Comparison of ENCODE assay signal across 8 cellular contexts in genomic region chr12:47772094-47772660, GRCh38. TPM values are rescaled to one million over a fixed set of nuclear protein-coding genes. Genes with fewer than 3 reads are reported as not detected.
A peak's percentile ranks its signal among the peaks of the same experiment; 100 is the strongest.
DNase-seq lines count a peak whose midpoint lies in the region; ATAC-seq, FAIRE-seq and TF ChIP-seq lines count a peak whose summit lies in the region.

No MANE protein-coding gene starts in this region.

- peaks cover 3% of the 10 kb centered on the region for H4K20me1 ChIP-seq in H9 (ENCODE audit: control insufficient read depth, insufficient read depth, insufficient read length)
- no peaks in the 10 kb centered on the region for H4K20me1 ChIP-seq in endothelial cell of umbilical vein (replicated peaks; ENCODE audit: control insufficient read depth, extremely low read depth, insufficient read depth, low read length)

- H3K27ac Mint-ChIP-seq in H9 = peak overlapping the region in 1 of 3 experiments; percentile 27; a peak in 2 of 7 replicates
- H3K27ac Mint-ChIP-seq in progenitor cell of endocrine pancreas = peak overlapping the region; percentile 86

- H3K18ac ChIP-seq in H9 (ENCODE audit: insufficient read length, low read depth, low read length) = no peak overlapping the region

- TF ChIP-seq CTCF in H9 (conservative IDR thresholded peaks at IDR 0.05) = no peak
- TF ChIP-seq CTCF in RWPE1 (conservative IDR thresholded peaks at IDR 0.05; ENCODE audit: low read depth) = no peak
- no peak for TF ChIP-seq CTCF in endothelial cell of umbilical vein (IDR thresholded peaks at IDR 0.05; ENCODE audit: extremely low read depth in 1 of 2, insufficient read depth in 1 of 2, low read depth in 1 of 2, low read length in 2 of 2)
- TF ChIP-seq CTCF in progenitor cell of endocrine pancreas (IDR thresholded peaks at IDR 0.05; ENCODE audit: unreplicated experiment) = no peak
- TF ChIP-seq CTCF in vagina (IDR thresholded peaks at IDR 0.05) = no peak

- no TSS peak for BruUV-seq in endothelial cell of umbilical vein (replicated peaks; lab: Mats Ljungman, UMichigan)

- no peaks in the 10 kb centered on the region for H3K79me2 ChIP-seq in H9 (ENCODE audit: insufficient read depth, low read length)
- H3K79me2 ChIP-seq in endothelial cell of umbilical vein (ENCODE audit: control insufficient read depth, insufficient read depth, low read length) = no peaks in the 10 kb centered on the region

- dilution Hi-C loops in endothelial cell of umbilical vein (cut with MboI; ENCODE audit: extremely low pct_ligation_motif_present, low sequenced_read_pairs) = no loop called here

- intact Hi-C loops in endothelial cell of umbilical vein (cut with micrococcal nuclease) (loop anchor here (2.0 kb wide), 1 partner anchor 121 kb away; no protein-coding TSS in a partner anchor), vagina (cut with DNase I) (no loop called here)

- H3K4ac ChIP-seq in H9 (ENCODE audit: low read depth, low read length) = no peak overlapping the region

- no peak overlapping the region for H4K91ac ChIP-seq in H9 (ENCODE audit: insufficient read length, low read depth, low read length)

- no peaks in the 10 kb centered on the region for H3K79me1 ChIP-seq in H9 (ENCODE audit: insufficient read depth, low read depth, low read length, poor library complexity, severe bottlenecking)

- CTCF ChIA-PET in RWPE1 (lab: Yijun Ruan, JAX) = interaction anchor here (0.5 to 11.5 kb wide), 10 partner anchors 9 to 98 kb away, joined by 3 to 167 read pairs (median 5); partner anchors contain the start of gene RAPGEF3
- CTCF ChIA-PET in endothelial cell of umbilical vein (lab: Charles Lee) = interaction anchor here (0.6 to 10.1 kb wide), 20 partner anchors 9 to 174 kb away, joined by 3 to 385 read pairs (median 3); partner anchors contain the start of gene RAPGEF3

- ATAC-seq in HG03175 (IDR thresholded peaks at IDR 0.05; ENCODE audit: unreplicated experiment) = no peak

- no peaks in the 10 kb centered on the region for H3K27me3 ChIP-seq in H9 (ENCODE audit: insufficient read depth, low read length)
- H3K27me3 ChIP-seq in endothelial cell of umbilical vein (ENCODE audit: control insufficient read depth in 2 of 2, insufficient read depth in 2 of 2, low read length in 2 of 2) = no peaks in the 10 kb centered on the region
- H3K27me3 ChIP-seq in vagina = no peaks in the 10 kb centered on the region

- H3T11ph ChIP-seq in H9 (ENCODE audit: low read length) = no peak overlapping the region

- H3K27me3 Mint-ChIP-seq in H9 (ENCODE audit: low read depth) = peaks cover 22% of the 10 kb centered on the region
- H3K27me3 Mint-ChIP-seq in progenitor cell of endocrine pancreas = peaks cover 8% of the 10 kb centered on the region

- H3K9me3 ChIP-seq in H9 (ENCODE audit: control insufficient read depth, low read depth, low read length) = no peaks in the 10 kb centered on the region
- no peaks in the 10 kb centered on the region for H3K9me3 ChIP-seq in endothelial cell of umbilical vein (replicated peaks; ENCODE audit: control insufficient read depth, insufficient read depth, low read length)
- no peaks in the 10 kb centered on the region for H3K9me3 ChIP-seq in vagina

- H3K4me3 ChIP-seq in endothelial cell of umbilical vein (replicated peaks in 1 of 3; ENCODE audit: insufficient read depth in 1 of 3, low read depth in 1 of 3, low read length in 3 of 3) = no peak overlapping the region
- peak overlapping the region in 1 of 2 donors; percentile 98 for H3K4me3 ChIP-seq in vagina

- peaks cover 6% of the 10 kb centered on the region for H3K23me2 ChIP-seq in H9 (ENCODE audit: insufficient read length, low read depth, low read length, poor library complexity, severe bottlenecking)

- TF ChIP-seq POLR2A in endothelial cell of umbilical vein (IDR thresholded peaks at IDR 0.05; ENCODE audit: low read depth, low read length) (no peak), vagina (IDR thresholded peaks at IDR 0.05) (no peak)

- H3K4me1 ChIP-seq in H9 (ENCODE audit: insufficient read depth, low read length) (peaks cover 6% of the 10 kb centered on the region), endothelial cell of umbilical vein (ENCODE audit: control insufficient read depth, extremely low read depth, insufficient read depth, low read length) (peaks cover 25% of the 10 kb centered on the region), vagina (peaks cover 44% of the 10 kb centered on the region)

- H3K9me1 ChIP-seq in endothelial cell of umbilical vein (replicated peaks; ENCODE audit: control insufficient read depth, extremely low read depth, insufficient read depth, low read length) = no peaks in the 10 kb centered on the region

- H3K9ac ChIP-seq in H9 (ENCODE audit: extremely low read depth, insufficient read length, low read length) (no peak overlapping the region), endothelial cell of umbilical vein (replicated peaks; ENCODE audit: extremely low read depth, insufficient read depth, low read length) (no peak overlapping the region)

- H3K4me1 Mint-ChIP-seq in H9 = peaks cover 18 to 28% of the 10 kb centered on the region in 2 experiments
- peaks cover 7% of the 10 kb centered on the region for H3K4me1 Mint-ChIP-seq in progenitor cell of endocrine pancreas (ENCODE audit: low read depth)

- H3K9me3 Mint-ChIP-seq in H9 (no peaks in the 10 kb centered on the region), progenitor cell of endocrine pancreas (ENCODE audit: low read depth) (no peaks in the 10 kb centered on the region)

- H3K4me2 ChIP-seq in H9 (ENCODE audit: insufficient read depth, insufficient read length, low read length) (peak overlapping the region; percentile 69), endothelial cell of umbilical vein (ENCODE audit: insufficient read depth, low read length) (no peak overlapping the region)

- no peak overlapping the region for H2BK120ac ChIP-seq in H9 (ENCODE audit: low read depth, low read length, poor library complexity, severe bottlenecking)

- no peak overlapping the region for H4K5ac ChIP-seq in H9 (ENCODE audit: insufficient read length, low read depth, low read length)

- H3K27ac ChIP-seq in H9 (ENCODE audit: insufficient read length, low read depth, low read length) (no peak overlapping the region), RWPE1 (peak overlapping the region; percentile 68; the same call in 1 of the 2 replicates), endothelial cell of umbilical vein (ENCODE audit: insufficient read depth, low read depth, low read length) (no peak overlapping the region), vagina (no peak overlapping the region)

- no peak overlapping the region for H2BK15ac ChIP-seq in H9 (ENCODE audit: low read depth, low read length)

- FAIRE-seq in endothelial cell of umbilical vein (lab: Jason Lieb, UNC) = no peak

- WGBS in H9 (ENCODE audit: extremely low coverage, insufficient read length, low lambda C conversion rate) = no CpG with 5 or more reads among the region's 13 CpGs

- no peak overlapping the region for H2BK12ac ChIP-seq in H9 (ENCODE audit: insufficient read length, low read depth, low read length)

- POLR2A ChIA-PET in RWPE1 (lab: Yijun Ruan, JAX; ENCODE audit: low non-redundant PET) (interaction anchor here (0.6 kb wide), 1 partner anchor 14 kb away, joined by 3 read pairs; no protein-coding TSS in a partner anchor), endothelial cell of umbilical vein (lab: Charles Lee) (no interaction called here)

- H3K14ac ChIP-seq in H9 (ENCODE audit: insufficient read depth, low read length) = no peak overlapping the region

- no peak overlapping the region for H3K23ac ChIP-seq in H9 (ENCODE audit: insufficient read length, low read depth, low read length)

- H3K36me3 ChIP-seq in endothelial cell of umbilical vein (ENCODE audit: control insufficient read depth in 2 of 2, extremely low read depth in 1 of 2, insufficient read depth in 2 of 2, low read length in 2 of 2) (no peaks in the 10 kb centered on the region), vagina (no peaks in the 10 kb centered on the region)

- peaks cover 0 to 1% (median 0%) of the 10 kb centered on the region in 3 experiments; a peak in 2 of 7 replicates for H3K36me3 Mint-ChIP-seq in H9 (ENCODE audit: insufficient read depth in 1 of 3, low read depth in 3 of 3)
- no peaks in the 10 kb centered on the region for H3K36me3 Mint-ChIP-seq in progenitor cell of endocrine pancreas (ENCODE audit: insufficient read depth)

- H2AFZ ChIP-seq in H9 (ENCODE audit: low read length) (no peak overlapping the region), endothelial cell of umbilical vein (ENCODE audit: low read depth, low read length) (peak overlapping the region; percentile 77)

- DNase-seq in H9 = no peak
- DNase-seq in RWPE1 (ENCODE audit: low spot score) = no peak
- DNase-seq in endothelial cell of umbilical vein (ENCODE audit: low read depth, low spot score) = no peak
- no peak for DNase-seq in progenitor cell of endocrine pancreas (ENCODE audit: low spot score, unreplicated experiment)
- no peak for DNase-seq in vagina (ENCODE audit: extremely low spot score in 2 of 2)
- no peak for DNase-seq in stimulated activated CD4-positive, alpha-beta T cell treated with anti-CD3 and anti-CD28 coated beads, Interleukin-4, amount 100 ng/mL, for 4 hours
- DNase-seq in NCI-H2171 (lab: John Stamatoyannopoulos, UW) = no peak

- H3K4me3 Mint-ChIP-seq in H9 (peak overlapping the region; percentile 59 to 75), progenitor cell of endocrine pancreas (ENCODE audit: low read depth) (peak overlapping the region; percentile 83)

- H2AK5ac ChIP-seq in H9 (ENCODE audit: insufficient read length, low read length) = no peak overlapping the region

- H4K8ac ChIP-seq in H9 (replicated peaks; ENCODE audit: insufficient read length, low read depth, low read length) = no peak overlapping the region

- H2BK5ac ChIP-seq in H9 (ENCODE audit: insufficient read length, low read length) = no peak overlapping the region

- no peak overlapping the region for H2BK20ac ChIP-seq in H9 (ENCODE audit: low read depth, low read length, poor library complexity, severe bottlenecking)

- no peak overlapping the region for H3K56ac ChIP-seq in H9 (ENCODE audit: insufficient read length, low read depth, low read length)

RNA-seq across cellular contexts. Expression of gene SLC48A1, which starts 0.9 kb away (rescaled TPM):
- total RNA-seq in H9 (2021) = 10.6 TPM in 2 replicates
- total RNA-seq in endothelial cell of umbilical vein = 17.9 and 20.3 TPM in 2 replicates
- 17.3 and 19.8 TPM in 2 replicates for polyA plus RNA-seq in endothelial cell of umbilical vein
- polyA plus RNA-seq in endothelial cell of umbilical vein (2011; cell fraction: cytosol; rRNA removed) = 13.0 and 14.1 TPM in 2 replicates
- 21.7 and 24.5 TPM in 2 replicates for polyA plus RNA-seq in endothelial cell of umbilical vein (2011; cell fraction: nucleus; rRNA removed)
- 14.7 and 19.3 TPM in 2 replicates for polyA plus RNA-seq in endothelial cell of umbilical vein (2012)
- 14.9 and 20.7 TPM in 2 replicates for polyA minus RNA-seq in endothelial cell of umbilical vein
- 18.2 TPM for polyA minus RNA-seq in endothelial cell of umbilical vein (2011; cell fraction: cytosol; rRNA and poly(A)+ RNA removed)
- 7.0 and 7.5 TPM in 2 replicates for polyA minus RNA-seq in endothelial cell of umbilical vein (2011; cell fraction: nucleus; rRNA and poly(A)+ RNA removed)
- total RNA-seq in progenitor cell of endocrine pancreas = 15.1 and 16.2 TPM in 2 replicates
- 20.9 TPM for total RNA-seq in vagina

RNA-seq across cellular contexts. Expression of gene RAPGEF3, which starts 13.5 kb away (rescaled TPM):
- total RNA-seq in H9 (2021) (5.6 and 7.4 TPM in 2 replicates), endothelial cell of umbilical vein (53.6 and 55.1 TPM in 2 replicates), progenitor cell of endocrine pancreas (1.2 and 1.7 TPM in 2 replicates), vagina (52.3 TPM)
- 30.8 and 34.5 TPM in 2 replicates for polyA plus RNA-seq in endothelial cell of umbilical vein
- polyA plus RNA-seq in endothelial cell of umbilical vein (2011; cell fraction: cytosol; rRNA removed) = 14.4 and 18.3 TPM in 2 replicates
- 171 and 207 TPM in 2 replicates for polyA plus RNA-seq in endothelial cell of umbilical vein (2011; cell fraction: nucleus; rRNA removed)
- 29.7 and 38.7 TPM in 2 replicates for polyA plus RNA-seq in endothelial cell of umbilical vein (2012)
- polyA minus RNA-seq in endothelial cell of umbilical vein = 34.0 and 42.1 TPM in 2 replicates
- polyA minus RNA-seq in endothelial cell of umbilical vein (2011; cell fraction: cytosol; rRNA and poly(A)+ RNA removed) = 3.3 TPM
- 57.3 and 65.6 TPM in 2 replicates for polyA minus RNA-seq in endothelial cell of umbilical vein (2011; cell fraction: nucleus; rRNA and poly(A)+ RNA removed)

RNA-seq across cellular contexts. Expression of gene ENDOU, which starts 46.9 kb away (rescaled TPM):
- not detected in 2 replicates for total RNA-seq in H9 (2021)
- total RNA-seq in endothelial cell of umbilical vein = not detected in 2 replicates
- not detected in 2 replicates for polyA plus RNA-seq in endothelial cell of umbilical vein
- 0.04 TPM in 1 of 2 replicates, not detected in the other for polyA plus RNA-seq in endothelial cell of umbilical vein (2011; cell fraction: cytosol; rRNA removed)
- 0.32 and 0.48 TPM in 2 replicates for polyA plus RNA-seq in endothelial cell of umbilical vein (2011; cell fraction: nucleus; rRNA removed)
- 0.07 TPM in 1 of 2 replicates, not detected in the other for polyA plus RNA-seq in endothelial cell of umbilical vein (2012)
- not detected in 2 replicates for polyA minus RNA-seq in endothelial cell of umbilical vein
- polyA minus RNA-seq in endothelial cell of umbilical vein (2011; cell fraction: cytosol; rRNA and poly(A)+ RNA removed) = not detected
- polyA minus RNA-seq in endothelial cell of umbilical vein (2011; cell fraction: nucleus; rRNA and poly(A)+ RNA removed) = not detected in 2 replicates
- total RNA-seq in progenitor cell of endocrine pancreas = not detected in 2 replicates
- 21.4 TPM for total RNA-seq in vagina

RNA-seq across cellular contexts. Expression of gene HDAC7, which starts 47.5 kb away (rescaled TPM):
- total RNA-seq in H9 (2021) (69.3 and 72.1 TPM in 2 replicates), endothelial cell of umbilical vein (249 and 252 TPM in 2 replicates), progenitor cell of endocrine pancreas (80.0 and 81.0 TPM in 2 replicates), vagina (67.0 TPM)
- 119 and 122 TPM in 2 replicates for polyA plus RNA-seq in endothelial cell of umbilical vein
- 101 and 125 TPM in 2 replicates for polyA plus RNA-seq in endothelial cell of umbilical vein (2011; cell fraction: cytosol; rRNA removed)
- 462 and 531 TPM in 2 replicates for polyA plus RNA-seq in endothelial cell of umbilical vein (2011; cell fraction: nucleus; rRNA removed)
- polyA plus RNA-seq in endothelial cell of umbilical vein (2012) = 105 and 119 TPM in 2 replicates
- 81.4 and 95.8 TPM in 2 replicates for polyA minus RNA-seq in endothelial cell of umbilical vein
- polyA minus RNA-seq in endothelial cell of umbilical vein (2011; cell fraction: cytosol; rRNA and poly(A)+ RNA removed) = 25.6 TPM
- 127 and 192 TPM in 2 replicates for polyA minus RNA-seq in endothelial cell of umbilical vein (2011; cell fraction: nucleus; rRNA and poly(A)+ RNA removed)

Comparison
In these comparisons a context has a peak if more than half of its experiments do, and no peak if none do; other contexts are left out.
1. RNA of gene ENDOU, which starts 46.9 kb away (total RNA-seq): 21.4 TPM in vagina (single experiment); not detected in H9, not detected in endothelial cell of umbilical vein and not detected in progenitor cell of endocrine pancreas; every median in the first group is over 10 times any median in the second.